ENCODE assay signal across 3 cellular contexts in genomic region chr2:185771396-185771795, GRCh38.
TF ChIP-seq lines count a peak whose summit lies in the region.

No MANE protein-coding gene starts in this region.

TF ChIP-seq in HEK293, 187 proteins besides CTCF, POLR2A, EP300 and RAD21:
- TF ChIP-seq SCRT1 (tag by site-specific recombination; IDR thresholded peaks at IDR 0.05; ENCODE audit: borderline replicate concordance) (no peak), TRIM28 (IDR thresholded peaks at IDR 0.05; ENCODE audit: borderline replicate concordance, low read length) (peak; percentile 88), SETDB1 (IDR thresholded peaks at IDR 0.05; ENCODE audit: insufficient read length, low read length) (peak; percentile 83), ZNF585B (tag by site-specific recombination; IDR thresholded peaks at IDR 0.05) (peak; percentile 76), ZNF555 (tag by site-specific recombination; conservative IDR thresholded peaks at IDR 0.05) (no peak)

TF ChIP-seq in K562, 482 proteins besides CTCF, POLR2A, EP300 and RAD21:
- TF ChIP-seq ZFP36 (IDR thresholded peaks at IDR 0.05; ENCODE audit: low read depth, low read length, partially characterized antibody) (peak; percentile 71), STAT6 (CRISPR knock-in tag; IDR thresholded peaks at IDR 0.05) (no peak)

TF ChIP-seq in liver, 16 proteins besides CTCF, POLR2A, EP300 and RAD21:
- TF ChIP-seq RXRA (IDR thresholded peaks at IDR 0.05): no peak
- no peak for TF ChIP-seq GABPA (IDR thresholded peaks at IDR 0.05 in 1 of 2, conservative IDR thresholded peaks at IDR 0.05 in 1 of 2)
- TF ChIP-seq FOXA1 (IDR thresholded peaks at IDR 0.05): no peak
- no peak for TF ChIP-seq REST (IDR thresholded peaks at IDR 0.05)
- TF ChIP-seq ATF3 (IDR thresholded peaks at IDR 0.05): no peak
- no peak for TF ChIP-seq FOXA2 (IDR thresholded peaks at IDR 0.05)
- TF ChIP-seq MAX (IDR thresholded peaks at IDR 0.05): no peak
- no peak for TF ChIP-seq JUND (IDR thresholded peaks at IDR 0.05)
- no peak for TF ChIP-seq NR2F2 (IDR thresholded peaks at IDR 0.05)
- no peak for TF ChIP-seq ZBTB33 (IDR thresholded peaks at IDR 0.05)
- no peak for TF ChIP-seq EGR1 (IDR thresholded peaks at IDR 0.05; ENCODE audit: low read depth in 2 of 2)
- TF ChIP-seq TAF1 (conservative IDR thresholded peaks at IDR 0.05): no peak
- no peak for TF ChIP-seq SP1 (IDR thresholded peaks at IDR 0.05)
- TF ChIP-seq HNF4G (IDR thresholded peaks at IDR 0.05): no peak
- TF ChIP-seq YY1 (IDR thresholded peaks at IDR 0.05): no peak
- TF ChIP-seq HNF4A (conservative IDR thresholded peaks at IDR 0.05): no peak
